29 cellular contexts compared by ENCODE assay signal in genomic region chr5:31916327-31916726, GRCh38.
"Had no signal": no experiment of that assay in that cellular context is flagged by ENCODE, and none has a peak within 500 bp of the region (broad histone marks: within the 10 kb centered on the region; RNA-seq: fewer than 3 reads in every experiment).

No MANE protein-coding gene starts in this region.

- H3K27me3 ChIP-seq: pancreas, sigmoid colon, tibial nerve, uterus had no signal

- H3K4me3 ChIP-seq: lung, pancreas, psoas muscle, sigmoid colon, tibial nerve, uterus had no signal

- H3K9me3 ChIP-seq: pancreas, psoas muscle, sigmoid colon, tibial nerve, uterus had no signal

- ATAC-seq: activated CD4-positive, CD25-positive, alpha-beta regulatory T cell treated with anti-CD3 and anti-CD28 coated beads, Interleukin-2, amount 50 U/mL, for 24 hours; activated naive CD8-positive, alpha-beta T cell treated with anti-CD3 and anti-CD28 coated beads, Interleukin-2, amount 50 U/mL, for 24 hours; pancreas; stimulated activated memory B cell treated with anti-CD40 and anti-IgM and Interleukin-4, amounts not matched to agents 10 μg/mL and 1 μg/mL and 100 μg/mL, for 72 hours; stimulated activated naive CD8-positive, alpha-beta T cell treated with anti-CD3 and anti-CD28 coated beads, Interleukin-15, amount 100 ng/mL, for 72 hours had no signal

- DNase-seq: activated CD4-positive, alpha-beta T cell treated with anti-CD3 and anti-CD28 coated beads for 48 hours; activated CD4-positive, alpha-beta T cell treated with anti-CD3 and anti-CD28 coated beads, Interleukin-2, amount 50 U/mL, for 48 hours; activated CD8-positive, alpha-beta memory T cell treated with anti-CD3 and anti-CD28 coated beads, Interleukin-2, amount 50 U/mL, for 48 hours; activated gamma-delta T cell treated with Interleukin-2 at 50 U/mL for 16 hours; activated naive CD8-positive, alpha-beta T cell treated with anti-CD3 and anti-CD28 coated beads, Interleukin-2, amount 50 U/mL, for 24 hours; activated T-cell treated with anti-CD3 and anti-CD28 coated beads, Interleukin-2, amount 50 U/mL, for 24 hours; amygdala; central memory CD4-positive, alpha-beta T cell; endodermal cell; head of caudate nucleus; hippocampal formation; kidney; naive B cell; nephron progenitor cell; nucleus accumbens; pancreas; psoas muscle; sigmoid colon; small intestine; stimulated activated CD4-positive, alpha-beta T cell treated with anti-CD3 and anti-CD28 coated beads, Interleukin-4, amount 100 ng/mL, for 24 hours; stimulated activated CD8-positive, alpha-beta memory T cell treated with anti-CD3 and anti-CD28 coated beads, Interleukin-4, amount 100 ng/mL, for 48 hours; stimulated activated naive CD8-positive, alpha-beta T cell treated with anti-CD3 and anti-CD28 coated beads, Interleukin-15, amount 100 ng/mL, for 72 hours; uterus had no signal

- H3K4me1 ChIP-seq: pancreas, psoas muscle, sigmoid colon, uterus had no signal

- H3K27ac ChIP-seq: pancreas, psoas muscle, sigmoid colon, uterus, VCaP had no signal

- H3K36me3 ChIP-seq: pancreas, sigmoid colon, tibial nerve, uterus had no signal

- FAIRE-seq: kidney, pancreas, small intestine, TTC549 had no signal
